Comparison of ENCODE assay signal across 8 cellular contexts in the genomic region with DNA sequence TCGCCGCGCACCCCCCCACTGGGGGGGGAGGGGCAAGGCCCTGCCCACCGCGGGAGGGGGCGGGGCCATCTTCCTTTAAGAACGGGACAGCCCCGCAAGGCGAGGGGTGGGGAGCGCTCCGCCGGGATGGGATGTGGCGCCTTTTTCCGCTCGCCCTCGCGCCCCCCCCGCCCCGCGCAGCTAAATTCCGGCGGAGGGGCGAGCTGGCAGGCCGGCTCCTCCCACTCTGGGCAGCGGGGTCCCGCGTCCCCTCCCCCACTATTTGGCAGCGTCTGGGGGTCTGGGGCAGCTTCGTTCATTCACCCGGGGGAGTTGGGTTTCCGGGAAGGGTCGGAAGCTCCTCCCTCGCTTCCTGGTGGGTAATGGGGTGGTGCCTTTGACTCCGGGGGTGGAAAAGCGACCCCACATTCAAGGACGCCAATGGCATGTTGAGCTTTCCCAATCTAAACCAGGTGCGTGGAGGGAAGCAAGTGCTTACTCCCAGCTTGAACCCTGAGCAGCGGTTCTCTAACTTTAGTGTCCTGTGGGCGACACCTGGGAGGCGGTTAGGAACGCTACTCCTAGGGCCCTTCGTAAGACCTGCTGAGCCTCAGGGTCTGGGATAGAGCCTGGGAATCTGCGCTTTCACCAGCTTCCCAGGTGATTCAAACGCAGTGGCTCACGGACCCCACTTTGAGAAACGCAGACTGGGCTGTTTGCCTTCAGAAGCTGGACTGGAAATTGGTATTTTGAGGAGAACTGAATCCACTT. TPM values are rescaled to one million over a fixed set of nuclear protein-coding genes. Genes with fewer than 3 reads are reported as not detected.
A peak's percentile ranks its signal among the peaks of the same experiment; 100 is the strongest.
DNase-seq lines count a peak whose midpoint lies in the region; ATAC-seq and TF ChIP-seq lines count a peak whose summit lies in the region.

No MANE protein-coding gene starts in this region.

- DNase-seq in Calu3 (peak; percentile 86), HCT116 (ENCODE audit: low read depth, low spot score) (no peak), NCI-H510A treated with DMSO at 0.1 percent for 48 hours (lab: John Stamatoyannopoulos, UW) (peak; percentile 55), memory B cell (ENCODE audit: low spot score in 2 of 2) (peak; percentile 53 to 68), OCI-M2 (lab: John Stamatoyannopoulos, UW; ENCODE audit: unreplicated experiment) (no peak)
- DNase-seq in activated CD8-positive, alpha-beta memory T cell treated with anti-CD3 and anti-CD28 coated beads for 24 hours, result peak; percentile 90
- DNase-seq in effector memory CD4-positive, alpha-beta T cell, result peak; percentile 55 to 67 (median 64)
- peak; percentile 65 for DNase-seq in stimulated activated CD8-positive, alpha-beta memory T cell treated with anti-CD3 and anti-CD28 coated beads, Interleukin-12 subunit alpha, Interleukin-12 subunit beta, amount 100 ng/mL, for 4 hours (ENCODE audit: low read depth)

- no peaks in the 10 kb centered on the region for H3K36me3 ChIP-seq in HCT116 (ENCODE audit: control insufficient read depth in 1 of 2, insufficient read depth in 2 of 2, low read length in 2 of 2)
- H3K36me3 ChIP-seq in effector memory CD4-positive, alpha-beta T cell (ENCODE audit: control insufficient read depth, insufficient read depth, low read length), result no peaks in the 10 kb centered on the region

- BruUV-seq in Calu3 (replicated peaks; lab: Mats Ljungman, UMichigan) (TSS peak; percentile 60), HCT116 (replicated peaks; lab: Mats Ljungman, UMichigan) (no TSS peak)

- no peak for TF ChIP-seq RAD21 in HCT116 (IDR thresholded peaks at IDR 0.05; ENCODE audit: low read depth)

- TF ChIP-seq CTCF in Calu3 (IDR thresholded peaks at IDR 0.05; ENCODE audit: unreplicated experiment), result no peak
- no peak for TF ChIP-seq CTCF in HCT116 (IDR thresholded peaks at IDR 0.05 in 2 of 3, conservative IDR thresholded peaks at IDR 0.05 in 1 of 3; ENCODE audit: borderline replicate concordance in 1 of 3, insufficient read depth in 1 of 3, low read depth in 2 of 3, low read length in 2 of 3)

- peaks cover 57% of the 10 kb centered on the region for H3K4me1 Mint-ChIP-seq in Calu3 (ENCODE audit: low read depth, unreplicated experiment)
- peaks cover 46% of the 10 kb centered on the region for H3K4me1 Mint-ChIP-seq in memory B cell

- H3K27me3 Mint-ChIP-seq in Calu3 (ENCODE audit: unreplicated experiment), result no peaks in the 10 kb centered on the region
- no peaks in the 10 kb centered on the region for H3K27me3 Mint-ChIP-seq in memory B cell

- H3K9me3 ChIP-seq in HCT116 (ENCODE audit: control insufficient read depth in 1 of 2, insufficient read depth in 1 of 2, low read depth in 1 of 2, low read length in 2 of 2), result no peaks in the 10 kb centered on the region
- H3K9me3 ChIP-seq in effector memory CD4-positive, alpha-beta T cell (ENCODE audit: control insufficient read depth, low read length), result no peaks in the 10 kb centered on the region

- 0 out of 2 replicates have a peak, but pooled peaks cover 4% of the 10 kb centered on the region for H4K20me1 ChIP-seq in HCT116 (ENCODE audit: insufficient read depth)

- CTCF ChIA-PET in Calu3 (lab: Charles Lee), result interaction anchor here (0.7 to 2.1 kb wide), 6 partner anchors 9 to 100 kb away, joined by 3 to 7 read pairs (median 4); no protein-coding TSS in a partner anchor
- CTCF ChIA-PET in HCT116 (lab: Charles Lee), result no interaction called here

- no peaks in the 10 kb centered on the region for H3K9me2 ChIP-seq in HCT116 (ENCODE audit: insufficient read depth)

- peaks cover 53% of the 10 kb centered on the region for H3K79me2 ChIP-seq in HCT116 (ENCODE audit: insufficient read depth, low read length)

- ATAC-seq in HCT116, result peak; percentile 58
- ATAC-seq in memory B cell (ENCODE audit: low read depth), result peak; percentile 34

- H3K4me3 Mint-ChIP-seq in Calu3 (ENCODE audit: low read depth, unreplicated experiment) (peak overlapping the region; percentile 88), memory B cell (peak overlapping the region; percentile 95)

- peak overlapping the region; percentile 78 for H3K4me2 ChIP-seq in HCT116 (ENCODE audit: low read length)

- no peaks in the 10 kb centered on the region for H3K27me3 ChIP-seq in HCT116 (ENCODE audit: insufficient read depth, low read length)
- no peaks in the 10 kb centered on the region for H3K27me3 ChIP-seq in effector memory CD4-positive, alpha-beta T cell (replicated peaks; ENCODE audit: control insufficient read depth, insufficient read depth, low read length, poor library complexity, severe bottlenecking)

- RAD21 ChIA-PET in HCT116 (lab: Charles Lee; ENCODE audit: low non-redundant PET in 1 of 2, low total read pairs in 2 of 2, uncharacterized antibody in 2 of 2, unreplicated experiment in 2 of 2), result interaction anchor here in 1 of 2 experiments (0.6 kb wide), 1 partner anchor 10 kb away, joined by 3 read pairs; no protein-coding TSS in a partner anchor

- no peak overlapping the region for H2AFZ ChIP-seq in HCT116 (ENCODE audit: low read depth, low read length, poor library complexity, severe bottlenecking)

- peak overlapping the region; percentile 85 for H3K9ac ChIP-seq in HCT116 (ENCODE audit: low read length)

- no peak for TF ChIP-seq POLR2A in HCT116 (IDR thresholded peaks at IDR 0.05; ENCODE audit: borderline replicate concordance, extremely low read depth, insufficient read depth, insufficient read length)

- H3K27ac ChIP-seq in HCT116 (ENCODE audit: low read depth, low read length), result peak overlapping the region; percentile 63
- peak overlapping the region; percentile 81 for H3K27ac ChIP-seq in effector memory CD4-positive, alpha-beta T cell (ENCODE audit: insufficient read depth, low read length, poor library complexity, severe bottlenecking)

- peak overlapping the region; percentile 88 to 92 for H3K4me3 ChIP-seq in HCT116 (replicated peaks in 1 of 2; ENCODE audit: low read depth in 1 of 2, low read length in 2 of 2)
- peak overlapping the region; percentile 82 for H3K4me3 ChIP-seq in effector memory CD4-positive, alpha-beta T cell (ENCODE audit: insufficient read depth, low read depth, low read length, poor library complexity, severe bottlenecking)

- POLR2A ChIA-PET in HCT116 (lab: Charles Lee), result interaction anchor here (1.1 kb wide), 1 partner anchor 19 kb away, joined by 3 read pairs; no protein-coding TSS in a partner anchor

- H3K27ac Mint-ChIP-seq in Calu3 (ENCODE audit: unreplicated experiment), result peak overlapping the region; percentile 62
- peak overlapping the region; percentile 88 for H3K27ac Mint-ChIP-seq in memory B cell

- peaks cover 39 to 47% of the 10 kb centered on the region in 2 experiments for H3K4me1 ChIP-seq in HCT116 (ENCODE audit: control insufficient read depth in 1 of 2, insufficient read depth in 2 of 2, low read length in 2 of 2)
- H3K4me1 ChIP-seq in effector memory CD4-positive, alpha-beta T cell (ENCODE audit: control insufficient read depth, insufficient read depth, low read length, poor library complexity, severe bottlenecking), result peaks cover 21% of the 10 kb centered on the region

- peaks cover 31% of the 10 kb centered on the region for H3K36me3 Mint-ChIP-seq in Calu3 (ENCODE audit: insufficient read depth, unreplicated experiment)
- no peaks in the 10 kb centered on the region for H3K36me3 Mint-ChIP-seq in memory B cell

- H3K9me3 Mint-ChIP-seq in Calu3 (ENCODE audit: low read depth, unreplicated experiment), result no peaks in the 10 kb centered on the region
- H3K9me3 Mint-ChIP-seq in memory B cell, result no peaks in the 10 kb centered on the region

- intact Hi-C loops in Calu3 (cut with micrococcal nuclease; ENCODE audit: unreplicated experiment) (loop anchor here (2.0 to 5.0 kb wide), 2 partner anchors 70 to 118 kb away; no protein-coding TSS in a partner anchor), HCT116 (cut with micrococcal nuclease) (loop anchor here (2.0 kb wide), 1 partner anchor 126 kb away; no protein-coding TSS in a partner anchor)

TF ChIP-seq in HCT116, 20 proteins besides CTCF, POLR2A, EP300 and RAD21:
- TF ChIP-seq SP1 (IDR thresholded peaks at IDR 0.05; ENCODE audit: low read depth), result no peak
- TF ChIP-seq POLR2AphosphoS5 (IDR thresholded peaks at IDR 0.05; ENCODE audit: low read depth, low read length), result peak; percentile 43

RNA-seq across cellular contexts. Expression of a gene that starts 0.9 kb away (rescaled TPM):
- total RNA-seq in Calu3 (2022) (120 and 123 TPM in 2 replicates), HCT116 (2021; ENCODE audit: unreplicated experiment) (52.2 TPM)
- 37.4 and 38.6 TPM in 2 replicates for polyA plus RNA-seq in HCT116 (2012)

Comparison
In these comparisons a context has a peak if more than half of its experiments do, and no peak if none do; other contexts are left out.
1. DNase-seq: peak in Calu3 (single experiment), NCI-H510A treated with DMSO at 0.1 percent for 48 hours (single experiment), activated CD8-positive, alpha-beta memory T cell treated with anti-CD3 and anti-CD28 coated beads for 24 hours (single experiment), effector memory CD4-positive, alpha-beta T cell (3 of 3), memory B cell (2 of 2) and stimulated activated CD8-positive, alpha-beta memory T cell treated with anti-CD3 and anti-CD28 coated beads, Interleukin-12 subunit alpha, Interleukin-12 subunit beta, amount 100 ng/mL, for 4 hours (single experiment); none in HCT116 (single experiment) and OCI-M2 (single experiment).